Comparison of ENCODE assay signal across 31 cellular contexts in genomic region chr21:15775291-15775690, GRCh38. TPM values are rescaled to one million over a fixed set of nuclear protein-coding genes. Genes with fewer than 3 reads are reported as not detected.
A peak's percentile ranks its signal among the peaks of the same experiment; 100 is the strongest.
DNase-seq lines count a peak whose midpoint lies in the region; ATAC-seq and TF ChIP-seq lines count a peak whose summit lies in the region.
"Had no signal": no experiment of that assay in that cellular context is flagged by ENCODE, and none has a peak within 500 bp of the region (broad histone marks: within the 10 kb centered on the region; RNA-seq: fewer than 3 reads in every experiment).

No MANE protein-coding gene starts in this region.

- DNase-seq in ELR (ENCODE audit: low read depth) (peak; percentile 10), NCI-H226 (peak; percentile 8), hepatocyte (ENCODE audit: low spot score) (no peak), psoas muscle (no peak), NCI-H510A (lab: John Stamatoyannopoulos, UW) (no peak), testis (no peak), D341Med (ENCODE audit: low spot score) (no peak)
- DNase-seq in NK-92 treated with Interleukin-12 subunit alpha and Interleukin-12 subunit beta, amount 100 ng/mL, for 24 hours (lab: John Stamatoyannopoulos, UW), result no peak
- DNase-seq: activated CD4-positive, alpha-beta memory T cell treated with anti-CD3 and anti-CD28 coated beads for 36 hours; activated CD8-positive, alpha-beta memory T cell treated with anti-CD3 and anti-CD28 coated beads, Interleukin-2, amount 50 U/mL, for 4 hours; BE2C; cortex of kidney; effector memory CD8-positive, alpha-beta T cell; foreskin melanocyte; GF-D8; hippocampal formation; immature natural killer cell; left ventricle myocardium inferior; midbrain; naive thymus-derived CD4-positive, alpha-beta T cell; NCI-H1694; NCI-H2171; NCI-H524 treated with DMSO at 0.1 percent for 48 hours; nucleus accumbens; Peyer's patch; stomach; T-cell; tibial artery had no signal

- H4K20me1 ChIP-seq in hepatocyte (ENCODE audit: insufficient read depth, poor library complexity, severe bottlenecking), result no peaks in the 10 kb centered on the region

- intact Hi-C loops in psoas muscle (cut with DNase I) (no loop called here), testis (cut with DNase I; ENCODE audit: low total_unique reads) (no loop called here)

- H3K36me3 ChIP-seq in hepatocyte (replicated peaks; ENCODE audit: insufficient read depth, low read depth), result no peaks in the 10 kb centered on the region
- no peaks in the 10 kb centered on the region for H3K36me3 ChIP-seq in psoas muscle (ENCODE audit: insufficient read depth in 1 of 2, low read depth in 1 of 2)
- H3K36me3 ChIP-seq in testis (ENCODE audit: low read depth, missing control alignments), result no peaks in the 10 kb centered on the region
- H3K36me3 ChIP-seq: ascending aorta, BE2C, left ventricle myocardium inferior, stomach, tibial artery had no signal

- H3K4me3 ChIP-seq in hepatocyte (no peak overlapping the region), psoas muscle (no peak overlapping the region), testis (no peak overlapping the region)
- H3K4me3 ChIP-seq: ascending aorta, left ventricle myocardium inferior, Peyer's patch, SJCRH30, stomach, tibial artery had no signal

- peak in 3 of 4 donors; percentile 28 to 57 (median 54) for ATAC-seq in psoas muscle
- ATAC-seq: effector memory CD8-positive, alpha-beta T cell; naive thymus-derived CD4-positive, alpha-beta T cell; T-cell had no signal

- H3K27me3 ChIP-seq in hepatocyte, result no peaks in the 10 kb centered on the region
- no peaks in the 10 kb centered on the region for H3K27me3 ChIP-seq in psoas muscle (ENCODE audit: insufficient read depth in 3 of 3, low read length in 2 of 3)
- no peaks in the 10 kb centered on the region for H3K27me3 ChIP-seq in testis
- H3K27me3 ChIP-seq: ascending aorta, BE2C, Peyer's patch, SJCRH30, stomach, tibial artery had no signal

- 82% methylated on average over 4 of the region's 4 CpGs for WGBS in hepatocyte (ENCODE audit: low lambda C conversion rate, missing lambda C conversion rate)
- 93 to 98% (median 97%) methylated on average over 4 of the region's 4 CpGs for WGBS in psoas muscle, 3 donors
- WGBS in testis, 2 donors, result 86 to 99% methylated on average over 4 of the region's 4 CpGs

- no peak for TF ChIP-seq CTCF in hepatocyte (IDR thresholded peaks at IDR 0.05; ENCODE audit: poor library complexity)
- TF ChIP-seq CTCF in psoas muscle (IDR thresholded peaks at IDR 0.05), result no peak
- no peak for TF ChIP-seq CTCF in testis (IDR thresholded peaks at IDR 0.05)

- H2AFZ ChIP-seq in hepatocyte, result no peak overlapping the region

- H3K79me2 ChIP-seq in hepatocyte, result peaks cover 63% of the 10 kb centered on the region

- peak overlapping the region; percentile 6 for H3K27ac ChIP-seq in hepatocyte
- H3K27ac ChIP-seq in psoas muscle, result no peak overlapping the region
- no peak overlapping the region for H3K27ac ChIP-seq in testis
- H3K27ac ChIP-seq: ascending aorta, KMS-11, left ventricle myocardium inferior, Peyer's patch, SJCRH30, stomach, tibial artery had no signal

- no peak for TF ChIP-seq POLR2A in testis (IDR thresholded peaks at IDR 0.05)

- peaks cover 3% of the 10 kb centered on the region for H3K4me1 ChIP-seq in hepatocyte (ENCODE audit: insufficient read depth)
- peaks cover 51% of the 10 kb centered on the region for H3K4me1 ChIP-seq in psoas muscle
- no peaks in the 10 kb centered on the region for H3K4me1 ChIP-seq in testis
- H3K4me1 ChIP-seq: ascending aorta, tibial artery had no signal

- no peak overlapping the region for H3K4me2 ChIP-seq in hepatocyte
- H3K4me2 ChIP-seq: KMS-11 had no signal

- H3K9me3 ChIP-seq in hepatocyte (ENCODE audit: low read depth) (no peaks in the 10 kb centered on the region), psoas muscle (no peaks in the 10 kb centered on the region), testis (no peaks in the 10 kb centered on the region)
- H3K9me3 ChIP-seq: ascending aorta, BE2C, left ventricle myocardium inferior, Peyer's patch, SJCRH30, stomach, tibial artery had no signal

- H3K9me2 ChIP-seq in hepatocyte (replicated peaks; ENCODE audit: insufficient read depth), result no peaks in the 10 kb centered on the region

RNA-seq across cellular contexts. Expression of gene USP25, which starts 45.5 kb away (rescaled TPM):
- total RNA-seq in hepatocyte, result 49.8 and 59.5 TPM in 2 replicates
- polyA plus RNA-seq in hepatocyte, result 18.7 and 22.2 TPM in 2 replicates
- 100 to 1,000 TPM; 104 to 149 (median 116) TPM for total RNA-seq in psoas muscle
- 10 to 100 TPM; 20.0 to 59.3 (median 53.8) TPM for polyA plus RNA-seq in psoas muscle
- 100 to 1,000 TPM in 1 of 2 donors, 10 to 100 TPM in 1; 69.2 to 123 TPM for total RNA-seq in testis
- 69.9 TPM for polyA plus RNA-seq in testis (ENCODE audit: insufficient read depth, low read depth, low replicate concordance)

Comparison
In these comparisons a context has a peak if more than half of its experiments do, and no peak if none do; other contexts are left out.
1. DNase-seq: peak in ELR (single experiment) and NCI-H226 (single experiment); none in hepatocyte (single experiment), psoas muscle (0 of 2), NK-92 treated with Interleukin-12 subunit alpha and Interleukin-12 subunit beta, amount 100 ng/mL, for 24 hours (single experiment), NCI-H510A (single experiment), testis (single experiment) and D341Med (single experiment).